Comparison of ENCODE assay signal across 10 cellular contexts in the genomic region with DNA sequence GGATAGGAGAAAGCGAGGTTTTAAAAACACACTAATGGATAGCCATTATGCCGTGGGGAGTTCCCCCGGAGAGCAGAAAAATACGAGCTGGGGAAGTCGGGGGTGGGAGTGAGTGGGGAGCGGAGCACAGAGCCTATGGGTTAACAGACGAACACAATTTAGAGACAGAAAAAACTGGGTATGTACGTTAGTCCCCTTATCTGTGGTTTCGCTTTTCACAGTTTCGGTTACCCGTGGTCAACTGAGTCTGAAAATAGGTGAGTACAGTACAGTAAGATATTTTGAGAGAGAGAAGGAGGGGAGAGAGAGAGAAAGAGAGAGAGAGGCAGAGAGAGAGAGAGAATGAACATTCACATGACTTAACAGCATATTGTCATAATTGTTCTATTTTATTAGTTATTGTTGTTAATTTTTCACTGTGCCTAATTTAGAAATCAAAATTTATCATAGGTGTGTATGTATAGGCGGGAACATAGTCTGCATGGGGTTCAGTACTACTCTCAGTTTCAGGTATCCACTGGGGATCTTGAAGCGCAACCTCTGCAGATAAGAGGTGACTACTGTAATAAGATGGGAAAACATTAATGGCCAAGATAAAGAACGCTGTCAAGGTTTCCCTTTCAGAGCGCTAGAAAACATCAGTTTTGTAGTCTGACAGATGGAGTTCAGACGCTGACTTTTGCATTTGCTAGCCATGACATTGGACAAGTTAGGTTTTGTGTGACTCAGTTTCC.
DNase-seq lines count a peak whose midpoint lies in the region; ATAC-seq and TF ChIP-seq lines count a peak whose summit lies in the region.
"Had no signal": no experiment of that assay in that cellular context is flagged by ENCODE, and none has a peak within 500 bp of the region (broad histone marks: within the 10 kb centered on the region; RNA-seq: fewer than 3 reads in every experiment).

No MANE protein-coding gene starts in this region.

- no peaks in the 10 kb centered on the region for H4K20me1 ChIP-seq in Loucy (ENCODE audit: insufficient read depth, low read length, poor library complexity, severe bottlenecking)

- no peaks in the 10 kb centered on the region for H3K9me2 ChIP-seq in Loucy (replicated peaks; ENCODE audit: low read depth, low read length)

- H3K4me3 ChIP-seq in Loucy (ENCODE audit: low read length, poor library complexity, severe bottlenecking) (peak overlapping the region; percentile 28), H7 (ENCODE audit: insufficient read depth, low read depth, low read length) (no peak overlapping the region)

- ATAC-seq in GM18909 (IDR thresholded peaks at IDR 0.05; ENCODE audit: poor library complexity, unreplicated experiment): peak; percentile 94
- ATAC-seq in HG02759 (IDR thresholded peaks at IDR 0.05; ENCODE audit: unreplicated experiment): peak; percentile 92
- ATAC-seq in sciatic nerve: peak; percentile 56

- DNase-seq in sciatic nerve (ENCODE audit: low spot score) (no peak), H7 (no peak), HEK293T (ENCODE audit: extremely low spot score) (no peak), NCI-H345 (lab: John Stamatoyannopoulos, UW) (no peak), NCI-H2196 treated with DMSO at 0.1 percent for 48 hours (lab: John Stamatoyannopoulos, UW; ENCODE audit: unreplicated experiment) (no peak)
- DNase-seq: stimulated activated naive CD4-positive, alpha-beta T cell treated with Interleukin-2 at 50 U/mL for 16 hours; T-helper 9 cell had no signal

- TF ChIP-seq CTCF in Loucy (conservative IDR thresholded peaks at IDR 0.05; ENCODE audit: low read length): no peak

- H3K36me3 ChIP-seq in Loucy (ENCODE audit: insufficient read depth, low read length) (no peaks in the 10 kb centered on the region), H7 (replicated peaks; ENCODE audit: control insufficient read depth, insufficient read depth, low read length) (no peaks in the 10 kb centered on the region)

- H3K9me3 ChIP-seq in Loucy (ENCODE audit: insufficient read depth, low read depth, low read length): no peaks in the 10 kb centered on the region

- no peaks in the 10 kb centered on the region for H3K4me1 ChIP-seq in Loucy (ENCODE audit: insufficient read depth, low read length, poor library complexity, severe bottlenecking)

- CTCF ChIA-PET in HEK293T (lab: Yijun Ruan, JAX): interaction anchor here (0.5 kb wide), 1 partner anchor 600 kb away, joined by 3 read pairs; no protein-coding TSS in a partner anchor

- H2AFZ ChIP-seq in Loucy (ENCODE audit: low read length): peak overlapping the region; percentile 19; the same call in 1 of the 2 replicates

- POLR2A ChIA-PET in HEK293T (lab: Yijun Ruan, JAX): no interaction called here

- intact Hi-C loops in sciatic nerve (cut with DNase I): no loop called here

- H3K79me2 ChIP-seq in Loucy (ENCODE audit: insufficient read depth, low read length): no peaks in the 10 kb centered on the region

- H3K27me3 ChIP-seq in Loucy (ENCODE audit: insufficient read depth, low read length, poor library complexity, severe bottlenecking) (no peaks in the 10 kb centered on the region), H7 (ENCODE audit: control insufficient read depth, insufficient read depth, low read length) (no peaks in the 10 kb centered on the region; the same call in 1 of the 2 replicates)

- peak overlapping the region; percentile 49 for H3K4me2 ChIP-seq in Loucy (ENCODE audit: low read depth, low read length, poor library complexity, severe bottlenecking)

- H3F3A ChIP-seq in Loucy (ENCODE audit: low read depth): no peaks in the 10 kb centered on the region

- no peak overlapping the region for H3K9ac ChIP-seq in Loucy (ENCODE audit: low read depth, low read length, poor library complexity, severe bottlenecking)

TF ChIP-seq in HEK293T, 16 proteins besides CTCF, POLR2A, EP300 and RAD21:
- TF ChIP-seq, protein P1, sequence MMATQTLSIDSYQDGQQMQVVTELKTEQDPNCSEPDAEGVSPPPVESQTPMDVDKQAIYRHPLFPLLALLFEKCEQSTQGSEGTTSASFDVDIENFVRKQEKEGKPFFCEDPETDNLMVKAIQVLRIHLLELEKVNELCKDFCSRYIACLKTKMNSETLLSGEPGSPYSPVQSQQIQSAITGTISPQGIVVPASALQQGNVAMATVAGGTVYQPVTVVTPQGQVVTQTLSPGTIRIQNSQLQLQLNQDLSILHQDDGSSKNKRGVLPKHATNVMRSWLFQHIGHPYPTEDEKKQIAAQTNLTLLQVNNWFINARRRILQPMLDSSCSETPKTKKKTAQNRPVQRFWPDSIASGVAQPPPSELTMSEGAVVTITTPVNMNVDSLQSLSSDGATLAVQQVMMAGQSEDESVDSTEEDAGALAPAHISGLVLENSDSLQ (IDR thresholded peaks at IDR 0.05): no peak
- TF ChIP-seq NFRKB (IDR thresholded peaks at IDR 0.05) (no peak), BHLHE40 (IDR thresholded peaks at IDR 0.05; ENCODE audit: borderline replicate concordance) (no peak), L3MBTL2 (conservative IDR thresholded peaks at IDR 0.05) (no peak), SUZ12 (IDR thresholded peaks at IDR 0.05) (no peak), ELF4 (IDR thresholded peaks at IDR 0.05) (no peak), CTBP1 (IDR thresholded peaks at IDR 0.05; ENCODE audit: borderline replicate concordance) (no peak), ZNF384 (IDR thresholded peaks at IDR 0.05) (no peak)
